In genomic region chr19:7916908-7917291, GRCh38 we compare ENCODE assay signal across 8 cellular contexts. TPM values are rescaled to one million over a fixed set of nuclear protein-coding genes. Genes with fewer than 3 reads are reported as not detected.
DNase-seq lines count a peak whose midpoint lies in the region; ATAC-seq, FAIRE-seq and TF ChIP-seq lines count a peak whose summit lies in the region.

No MANE protein-coding gene starts in this region.

- H3K9me3 Mint-ChIP-seq in activated naive CD8-positive, alpha-beta T cell (ENCODE audit: low read depth), result no peaks in the 10 kb centered on the region

- H3K4me3 Mint-ChIP-seq in activated naive CD8-positive, alpha-beta T cell, result peak overlapping the region; percentile 75

- H3K9me3 ChIP-seq in cardiac muscle cell (ENCODE audit: low read depth) (no peaks in the 10 kb centered on the region), kidney (ENCODE audit: control insufficient read depth in 1 of 2, low read length in 2 of 2) (no peaks in the 10 kb centered on the region)

- H3K36me3 ChIP-seq in cardiac muscle cell, result peaks cover 7% of the 10 kb centered on the region
- H3K36me3 ChIP-seq in kidney (ENCODE audit: control insufficient read depth in 1 of 2, insufficient read depth in 2 of 2, low read length in 2 of 2), result peaks cover 0 to 6% of the 10 kb centered on the region in 2 donors
- H3K36me3 ChIP-seq in urinary bladder (ENCODE audit: insufficient read depth), result peaks cover 2% of the 10 kb centered on the region

- H3K4me3 ChIP-seq in cardiac muscle cell (peak overlapping the region; percentile 29), kidney (ENCODE audit: low read length in 2 of 2) (peak overlapping the region in 1 of 2 donors; percentile 25), urinary bladder (ENCODE audit: low read depth, low read length) (peak overlapping the region; percentile 32)

- intact Hi-C loops in left ventricle myocardium superior (cut with micrococcal nuclease) (no loop called here), kidney (cut with DNase I) (no loop called here)

- no peaks in the 10 kb centered on the region for H3K36me3 Mint-ChIP-seq in activated naive CD8-positive, alpha-beta T cell

- H3K27me3 Mint-ChIP-seq in activated naive CD8-positive, alpha-beta T cell, result peaks cover 9% of the 10 kb centered on the region

- H3K4me1 Mint-ChIP-seq in activated naive CD8-positive, alpha-beta T cell (ENCODE audit: low read depth), result peaks cover 25% of the 10 kb centered on the region

- H3K27ac ChIP-seq in cardiac muscle cell, result no peak overlapping the region
- no peak overlapping the region for H3K27ac ChIP-seq in kidney (ENCODE audit: low read depth in 2 of 2, low read length in 2 of 2)
- no peak overlapping the region for H3K27ac ChIP-seq in urinary bladder (ENCODE audit: low read depth)

- FAIRE-seq in kidney (lab: Jason Lieb, UNC), result no peak

- no peak for DNase-seq in cardiac muscle cell (ENCODE audit: low read depth in 1 of 2, low spot score in 1 of 2)
- no peak for DNase-seq in left ventricle myocardium superior
- peak; percentile 77 for DNase-seq in kidney
- no peak for DNase-seq in hippocampal formation (lab: John Stamatoyannopoulos, UW)
- DNase-seq in GM13977 (ENCODE audit: low spot score), result no peak

- H3K9ac ChIP-seq in kidney (ENCODE audit: low read length in 2 of 2), result no peak overlapping the region

- ATAC-seq in left ventricle myocardium superior, result no peak
- ATAC-seq in HG02938 (IDR thresholded peaks at IDR 0.05; ENCODE audit: unreplicated experiment), result no peak

- H3K27me3 ChIP-seq in cardiac muscle cell, result peaks cover 51% of the 10 kb centered on the region

- in situ Hi-C loops in GM13977 (cut with MboI; ENCODE audit: low pct_unique_long_range_greater_than_20kb, low sequenced_read_pairs, unreplicated experiment), result no loop called here

- TF ChIP-seq CTCF in cardiac muscle cell (IDR thresholded peaks at IDR 0.05; ENCODE audit: low read depth, low read length) (no peak), kidney (IDR thresholded peaks at IDR 0.05; ENCODE audit: borderline replicate concordance, extremely low read depth, insufficient read depth) (no peak), GM13977 (IDR thresholded peaks at IDR 0.05; ENCODE audit: extremely low read depth, insufficient read depth, missing control alignments) (no peak)

- H3K4me1 ChIP-seq in cardiac muscle cell (ENCODE audit: low read depth) (peaks cover 5% of the 10 kb centered on the region), kidney (ENCODE audit: control insufficient read depth in 1 of 2, insufficient read depth in 1 of 2, low read depth in 1 of 2, low read length in 2 of 2) (peaks cover 6 to 29% of the 10 kb centered on the region in 2 donors), urinary bladder (ENCODE audit: insufficient read depth) (no peaks in the 10 kb centered on the region)

- WGBS in urinary bladder, result 5% methylated on average over 25 of the region's 25 CpGs

- H3K27ac Mint-ChIP-seq in activated naive CD8-positive, alpha-beta T cell, result no peak overlapping the region

RNA-seq across cellular contexts. Expression of gene TGFBR3L, which starts 2.3 kb away (rescaled TPM):
- total RNA-seq in cardiac muscle cell (0.46 and 3.2 TPM in 2 replicates), left ventricle myocardium superior (11.4 TPM), kidney (0.44 TPM), urinary bladder (not detected)
- polyA plus RNA-seq in cardiac muscle cell (2.6 and 11.8 TPM in 2 replicates), kidney (ENCODE audit: insufficient read depth, low read depth, low replicate concordance) (1.5 TPM), urinary bladder (2.6 TPM)

RNA-seq across cellular contexts. Expression of gene SNAPC2, which starts 3.2 kb away (rescaled TPM):
- total RNA-seq in cardiac muscle cell, result 22.1 and 42.1 TPM in 2 replicates
- 22.5 and 31.4 TPM in 2 replicates for polyA plus RNA-seq in cardiac muscle cell
- 9.7 TPM for total RNA-seq in left ventricle myocardium superior
- total RNA-seq in kidney, result 18.4 TPM
- polyA plus RNA-seq in kidney (ENCODE audit: insufficient read depth, low read depth, low replicate concordance), result 24.3 TPM
- total RNA-seq in urinary bladder, result 6.8 TPM
- polyA plus RNA-seq in urinary bladder, result 55.6 TPM

RNA-seq across cellular contexts. Expression of gene CTXN1, which starts 9.0 kb away (rescaled TPM):
- total RNA-seq in cardiac muscle cell, result 22.8 and 60.1 TPM in 2 replicates
- 18.1 and 48.5 TPM in 2 replicates for polyA plus RNA-seq in cardiac muscle cell
- 0.20 TPM for total RNA-seq in left ventricle myocardium superior
- total RNA-seq in kidney, result 25.9 TPM
- 8.9 TPM for polyA plus RNA-seq in kidney (ENCODE audit: insufficient read depth, low read depth, low replicate concordance)
- total RNA-seq in urinary bladder, result 0.63 TPM
- 22.1 TPM for polyA plus RNA-seq in urinary bladder

RNA-seq across cellular contexts. Expression of gene MAP2K7, which starts 13.2 kb away (rescaled TPM):
- total RNA-seq in cardiac muscle cell (23.5 and 24.1 TPM in 2 replicates), left ventricle myocardium superior (30.4 TPM), kidney (37.0 TPM), urinary bladder (9.8 TPM)
- polyA plus RNA-seq in cardiac muscle cell (12.4 and 18.6 TPM in 2 replicates), kidney (ENCODE audit: insufficient read depth, low read depth, low replicate concordance) (16.7 TPM), urinary bladder (31.0 TPM)

RNA-seq across cellular contexts. Expression of gene TIMM44, which starts 26.6 kb away (rescaled TPM):
- total RNA-seq in cardiac muscle cell (77.9 and 92.4 TPM in 2 replicates), left ventricle myocardium superior (115 TPM), kidney (57.8 TPM), urinary bladder (31.2 TPM)
- polyA plus RNA-seq in cardiac muscle cell (52.0 and 52.5 TPM in 2 replicates), kidney (ENCODE audit: insufficient read depth, low read depth, low replicate concordance) (46.7 TPM), urinary bladder (60.2 TPM)

Comparison
In these comparisons a context has a peak if more than half of its experiments do, and no peak if none do; other contexts are left out.
1. RNA of gene CTXN1, which starts 9.0 kb away (total RNA-seq): 25.9 TPM in kidney (single experiment) and 22.8 to 60.1 TPM in cardiac muscle cell; 0.63 TPM in urinary bladder (single experiment) and 0.20 TPM in left ventricle myocardium superior (single experiment); every median in the first group is over 10 times any median in the second.